In genomic region chr17:43599046-43599395, GRCh38 we compare ENCODE assay signal across 23 cellular contexts.
"Had no signal": no experiment of that assay in that cellular context is flagged by ENCODE, and none has a peak within 500 bp of the region (broad histone marks: within the 10 kb centered on the region; RNA-seq: fewer than 3 reads in every experiment).

No MANE protein-coding gene starts in this region.

- H3K36me3 ChIP-seq: cardiac muscle cell, colonic mucosa, left ventricle myocardium inferior, pancreas, sigmoid colon, stomach, thyroid gland had no signal

- H3K4me1 ChIP-seq: colonic mucosa, pancreas, thyroid gland had no signal

- H3K4me3 Mint-ChIP-seq: activated CD8-positive, alpha-beta T cell treated with anti-CD3 and anti-CD28 coated beads, Interleukin-2, amount 10 ng/mL, durations not matched to agents 7 days and 5 days; activated T-cell treated with anti-CD3 and anti-CD28 coated beads, Interleukin-2, amount 50 U/mL, for 72 hours; naive B cell; stimulated activated naive B cell treated with anti-CD40 and anti-IgM and Interleukin-4, amounts not matched to agents 10 μg/mL and 1 μg/mL and 100 μg/mL, for 72 hours had no signal

- H3K27ac ChIP-seq: cardiac muscle cell, colonic mucosa, left ventricle myocardium inferior, pancreas, psoas muscle, sigmoid colon, stomach, thyroid gland had no signal

- DNase-seq: activated CD8-positive, alpha-beta T cell treated with anti-CD3 and anti-CD28 coated beads, Interleukin-2, amount 10 ng/mL, durations not matched to agents 7 days and 5 days; activated naive CD4-positive, alpha-beta T cell; activated T-cell treated with anti-CD3 and anti-CD28 coated beads for 4 hours; activated T-cell treated with anti-CD3 and anti-CD28 coated beads, Interleukin-2, amount 50 U/mL, for 72 hours; cerebellar nuclear complex; colonic mucosa; effector CD8-positive, alpha-beta T cell; islet precursor cell; left ventricle myocardium inferior; naive B cell; nucleus accumbens; pancreas; psoas muscle; sigmoid colon; stimulated activated CD4-positive, alpha-beta T cell treated with anti-CD3 and anti-CD28 coated beads, Interleukin-15, amount 100 ng/mL, for 24 hours; stimulated activated CD4-positive, alpha-beta T cell treated with anti-CD3 and anti-CD28 coated beads, Interleukin-2, amount 100 ng/mL, for 24 hours; stimulated activated naive B cell treated with anti-CD40 and anti-IgM and Interleukin-4, amounts not matched to agents 10 μg/mL and 1 μg/mL and 100 μg/mL, for 72 hours; stomach; thyroid gland had no signal

- H3K9me3 ChIP-seq: colonic mucosa, left ventricle myocardium inferior, pancreas, psoas muscle, sigmoid colon, stomach, thyroid gland had no signal

- H3K4me1 Mint-ChIP-seq: naive B cell had no signal

- H3K27ac Mint-ChIP-seq: activated CD8-positive, alpha-beta T cell treated with anti-CD3 and anti-CD28 coated beads, Interleukin-2, amount 10 ng/mL, durations not matched to agents 7 days and 5 days; activated T-cell treated with anti-CD3 and anti-CD28 coated beads, Interleukin-2, amount 50 U/mL, for 72 hours had no signal

- ATAC-seq: activated CD8-positive, alpha-beta T cell treated with anti-CD3 and anti-CD28 coated beads, Interleukin-2, amount 10 ng/mL, durations not matched to agents 7 days and 5 days; activated naive CD4-positive, alpha-beta T cell treated with anti-CD3 and anti-CD28 coated beads, Interleukin-2, amount 50 U/mL, for 72 hours; activated T-cell treated with anti-CD3 and anti-CD28 coated beads, Interleukin-2, amount 50 U/mL, for 72 hours; psoas muscle; stimulated activated naive B cell treated with anti-CD40 and anti-IgM and Interleukin-4, amounts not matched to agents 10 μg/mL and 1 μg/mL and 100 μg/mL, for 72 hours had no signal

- H3K36me3 Mint-ChIP-seq: activated naive CD4-positive, alpha-beta T cell treated with anti-CD3 and anti-CD28 coated beads, Interleukin-2, amount 50 U/mL, for 72 hours; stimulated activated naive B cell treated with anti-CD40 and anti-IgM and Interleukin-4, amounts not matched to agents 10 μg/mL and 1 μg/mL and 100 μg/mL, for 72 hours had no signal

- FAIRE-seq: frontal cortex, pancreas had no signal

- H3K27me3 ChIP-seq: cardiac muscle cell, colonic mucosa, pancreas, sigmoid colon, stomach, thyroid gland had no signal

- H3K9me3 Mint-ChIP-seq: activated naive CD4-positive, alpha-beta T cell treated with anti-CD3 and anti-CD28 coated beads, Interleukin-2, amount 50 U/mL, for 72 hours; activated T-cell treated with anti-CD3 and anti-CD28 coated beads, Interleukin-2, amount 50 U/mL, for 72 hours; naive B cell; stimulated activated naive B cell treated with anti-CD40 and anti-IgM and Interleukin-4, amounts not matched to agents 10 μg/mL and 1 μg/mL and 100 μg/mL, for 72 hours had no signal

- H3K4me3 ChIP-seq: cardiac muscle cell, colonic mucosa, left ventricle myocardium inferior, lung, pancreas, psoas muscle, sigmoid colon, stomach, thyroid gland had no signal
